8 cellular contexts compared by ENCODE assay signal in the genomic region with DNA sequence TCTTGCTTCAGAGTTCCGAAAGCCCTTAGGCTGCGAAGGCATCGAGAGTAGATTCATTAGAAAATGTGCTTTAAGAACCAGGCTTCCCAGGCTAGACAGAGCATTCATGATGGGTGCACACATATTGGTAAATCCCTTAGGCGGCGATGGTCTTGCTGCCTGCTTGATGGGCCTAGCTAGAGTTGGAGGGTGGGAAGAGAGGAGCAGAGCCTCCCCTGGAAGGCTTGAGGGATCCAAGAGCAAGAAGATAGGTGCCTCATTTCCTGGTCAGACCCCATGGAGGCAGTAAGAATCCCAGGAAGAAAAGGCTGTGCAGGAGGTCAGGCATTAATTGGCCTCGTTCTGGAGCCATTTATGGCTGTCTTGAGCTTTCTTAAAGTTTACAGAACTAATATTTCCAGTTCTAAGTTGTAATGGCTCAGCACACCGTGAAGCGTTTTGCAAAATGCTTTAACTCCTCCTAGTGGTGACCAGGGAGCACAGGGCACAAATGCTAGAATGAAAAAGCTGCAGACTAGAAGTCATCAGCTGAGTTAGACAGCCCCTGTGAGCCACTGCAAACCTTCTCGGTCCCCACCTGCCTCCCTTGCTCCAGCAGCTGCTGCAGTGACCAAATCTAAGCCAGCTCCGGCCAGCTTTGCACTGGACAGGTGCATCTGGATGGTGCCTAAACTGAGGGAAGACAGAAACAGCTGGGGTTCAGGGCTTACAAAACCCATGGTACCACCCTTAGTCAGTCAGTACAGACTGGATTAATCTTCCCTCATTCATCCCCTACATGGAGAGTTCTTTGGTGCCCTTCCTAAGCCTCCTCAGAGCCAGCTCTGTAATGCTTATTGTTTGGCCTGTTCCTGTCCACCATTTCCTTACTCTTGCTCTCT. TPM values are rescaled to one million over a fixed set of nuclear protein-coding genes. Genes with fewer than 3 reads are reported as not detected.
A peak's percentile ranks its signal among the peaks of the same experiment; 100 is the strongest.
DNase-seq lines count a peak whose midpoint lies in the region; ATAC-seq, FAIRE-seq and TF ChIP-seq lines count a peak whose summit lies in the region.

No MANE protein-coding gene starts in this region.

- H3K27me3 Mint-ChIP-seq in neural crest cell (ENCODE audit: low read depth) = no peaks in the 10 kb centered on the region

- ATAC-seq in GM21367 (IDR thresholded peaks at IDR 0.05; ENCODE audit: unreplicated experiment) = peak; percentile 69

- peak; percentile 80 for TF ChIP-seq CTCF in neural crest cell (conservative IDR thresholded peaks at IDR 0.05)

- H3K4me1 ChIP-seq in effector memory CD4-positive, alpha-beta T cell (ENCODE audit: control insufficient read depth, insufficient read depth, low read length, poor library complexity, severe bottlenecking) = no peaks in the 10 kb centered on the region

- H3K27me3 ChIP-seq in effector memory CD4-positive, alpha-beta T cell (replicated peaks; ENCODE audit: control insufficient read depth, insufficient read depth, low read length, poor library complexity, severe bottlenecking) = no peaks in the 10 kb centered on the region

- DNase-seq in GM04504 (ENCODE audit: low read depth) (peak; percentile 29), HTR-8/SVneo (ENCODE audit: insufficient read length, low spot score) (peak; percentile 87), SK-MEL-5 (ENCODE audit: low read depth, low spot score) (peak; percentile 71), fibroblast of gingiva (ENCODE audit: low read depth) (peak; percentile 63), neural crest cell (ENCODE audit: low read depth, low spot score) (peak; percentile 6), posterior vena cava (ENCODE audit: low spot score) (no peak)
- DNase-seq in effector memory CD4-positive, alpha-beta T cell = no peak

- no peaks in the 10 kb centered on the region for H3K9me3 ChIP-seq in effector memory CD4-positive, alpha-beta T cell (ENCODE audit: control insufficient read depth, low read length)

- no peak overlapping the region for H3K27ac ChIP-seq in effector memory CD4-positive, alpha-beta T cell (ENCODE audit: insufficient read depth, low read length, poor library complexity, severe bottlenecking)

- peaks cover 12% of the 10 kb centered on the region for H3K4me1 Mint-ChIP-seq in neural crest cell

- peak; percentile 86 for FAIRE-seq in HTR-8/SVneo (lab: Jason Lieb, UNC)

- intact Hi-C loops in posterior vena cava (cut with DNase I) = no loop called here

- no peaks in the 10 kb centered on the region for H3K36me3 ChIP-seq in effector memory CD4-positive, alpha-beta T cell (ENCODE audit: control insufficient read depth, insufficient read depth, low read length)

- H3K4me3 ChIP-seq in effector memory CD4-positive, alpha-beta T cell (ENCODE audit: insufficient read depth, low read depth, low read length, poor library complexity, severe bottlenecking) = no peak overlapping the region

- no peak overlapping the region for H3K4me3 Mint-ChIP-seq in neural crest cell

- H3K27ac Mint-ChIP-seq in neural crest cell (ENCODE audit: unreplicated experiment) = no peak overlapping the region

- in situ Hi-C loops in SK-MEL-5 (cut with HindIII; ENCODE audit: low pct_unique_long_range_greater_than_20kb, low sequenced_read_pairs) = no loop called here

- H3K36me3 Mint-ChIP-seq in neural crest cell (ENCODE audit: low read depth) = no peaks in the 10 kb centered on the region

- H3K9me3 Mint-ChIP-seq in neural crest cell = peaks cover 4% of the 10 kb centered on the region

RNA-seq across cellular contexts. Expression of gene SLC45A2, which starts 14.7 kb away (rescaled TPM):
- total RNA-seq in SK-MEL-5 (2014; rRNA removed; shearing (Covaris generic)) = 618 and 641 TPM in 2 replicates
- 326 and 330 TPM in 2 replicates for polyA plus RNA-seq in SK-MEL-5 (2015; cell fraction: cytosol; rRNA removed)
- 166 and 197 TPM in 2 replicates for polyA plus RNA-seq in SK-MEL-5 (2015; cell fraction: nucleus; rRNA removed)
- total RNA-seq in neural crest cell = 0.36 and 1.3 TPM in 2 replicates
- not detected for total RNA-seq in posterior vena cava

RNA-seq across cellular contexts. Expression of gene RXFP3, which starts 33.6 kb away (rescaled TPM):
- total RNA-seq in SK-MEL-5 (2014; rRNA removed; shearing (Covaris generic)) = not detected in 2 replicates
- polyA plus RNA-seq in SK-MEL-5 (2015; cell fraction: cytosol; rRNA removed) = not detected in 2 replicates
- polyA plus RNA-seq in SK-MEL-5 (2015; cell fraction: nucleus; rRNA removed) = not detected in 2 replicates
- total RNA-seq in neural crest cell (0.12 TPM in 1 of 2 replicates, not detected in the other), posterior vena cava (not detected)

RNA-seq across cellular contexts. Expression of gene AMACR, which starts 38.0 kb away (rescaled TPM):
- total RNA-seq in SK-MEL-5 (2014; rRNA removed; shearing (Covaris generic)) = 40.3 and 48.7 TPM in 2 replicates
- polyA plus RNA-seq in SK-MEL-5 (2015; cell fraction: cytosol; rRNA removed) = 44.0 and 46.4 TPM in 2 replicates
- polyA plus RNA-seq in SK-MEL-5 (2015; cell fraction: nucleus; rRNA removed) = 18.7 and 28.4 TPM in 2 replicates
- total RNA-seq in neural crest cell (14.3 and 16.1 TPM in 2 replicates), posterior vena cava (1 to 10 TPM; 6.4 to 9.4 TPM)

Comparison
In these comparisons a context has a peak if more than half of its experiments do, and no peak if none do; other contexts are left out.
1. DNase-seq: peak in GM04504 (single experiment), HTR-8/SVneo (single experiment), SK-MEL-5 (single experiment), fibroblast of gingiva (single experiment) and neural crest cell (single experiment); none in effector memory CD4-positive, alpha-beta T cell (0 of 3) and posterior vena cava (single experiment).
2. RNA of gene SLC45A2, which starts 14.7 kb away (total RNA-seq): 618 to 641 TPM in SK-MEL-5; 0.36 to 1.3 TPM in neural crest cell and not detected in posterior vena cava; every median in the first group is over 100 times any median in the second.